ENCODE assay signal across 12 cellular contexts in genomic region chr2:66569321-66569851, GRCh38.
DNase-seq lines count a peak whose midpoint lies in the region; TF ChIP-seq lines count a peak whose summit lies in the region.
"Had no signal": no experiment of that assay in that cellular context is flagged by ENCODE, and none has a peak within 500 bp of the region (broad histone marks: within the 10 kb centered on the region; RNA-seq: fewer than 3 reads in every experiment).

No MANE protein-coding gene starts in this region.

- TF ChIP-seq CTCF in esophagus muscularis mucosa (IDR thresholded peaks at IDR 0.05) (no peak), sigmoid colon (IDR thresholded peaks at IDR 0.05) (no peak)

- H3K27ac ChIP-seq in esophagus muscularis mucosa (replicated peaks in 1 of 4), result peak overlapping the region; percentile 30 to 97 (median 77)
- peak overlapping the region; percentile 50 to 99 (median 76) for H3K27ac ChIP-seq in sigmoid colon
- H3K27ac ChIP-seq: RWPE1 had no signal

- H3K27me3 ChIP-seq in esophagus muscularis mucosa (no peaks in the 10 kb centered on the region), sigmoid colon (no peaks in the 10 kb centered on the region)

- peak; percentile 27 for DNase-seq in DMS153 (lab: John Stamatoyannopoulos, UW)
- no peak for DNase-seq in DMS153 treated with DMSO at 0.1 percent for 48 hours (lab: John Stamatoyannopoulos, UW; ENCODE audit: unreplicated experiment)
- DNase-seq in NCI-H2227 treated with DMSO at 0.1 percent for 48 hours (lab: John Stamatoyannopoulos, UW), result peak; percentile 59
- no peak for DNase-seq in esophagus muscularis mucosa (ENCODE audit: extremely low spot score)
- DNase-seq in sigmoid colon, result no peak
- DNase-seq in D341Med (ENCODE audit: low spot score), result no peak
- no peak for DNase-seq in activated CD4-positive, alpha-beta T cell treated with anti-CD3 and anti-CD28 coated beads, Interleukin-2, amount 10 ng/mL, durations not matched to agents 24 days and 14 days
- no peak for DNase-seq in AG20443 (ENCODE audit: low spot score)
- DNase-seq: activated CD4-positive, alpha-beta T cell treated with anti-CD3 and anti-CD28 coated beads, Interleukin-2, amount 50 U/mL, for 4 hours; anterior cingulate cortex; posterior cingulate gyrus had no signal

- H3K4me1 Mint-ChIP-seq in activated CD4-positive, alpha-beta T cell treated with anti-CD3 and anti-CD28 coated beads, Interleukin-2, amount 10 ng/mL, durations not matched to agents 24 days and 14 days, result no peaks in the 10 kb centered on the region

- TF ChIP-seq EP300 in esophagus muscularis mucosa (IDR thresholded peaks at IDR 0.05) (no peak), sigmoid colon (IDR thresholded peaks at IDR 0.05) (no peak)

- H3K27ac Mint-ChIP-seq in activated CD4-positive, alpha-beta T cell treated with anti-CD3 and anti-CD28 coated beads, Interleukin-2, amount 10 ng/mL, durations not matched to agents 24 days and 14 days, result no peak overlapping the region

- H3K4me1 ChIP-seq in esophagus muscularis mucosa, result peaks cover 3 to 98% (median 79%) of the 10 kb centered on the region in 4 donors
- peaks cover 2 to 87% (median 75%) of the 10 kb centered on the region in 4 donors for H3K4me1 ChIP-seq in sigmoid colon

- intact Hi-C loops in esophagus muscularis mucosa (cut with DNase I), result no loop called here
- intact Hi-C loops in sigmoid colon (cut with DNase I), result no loop called here
- intact Hi-C loops in activated CD4-positive, alpha-beta T cell treated with anti-CD3 and anti-CD28 coated beads, Interleukin-2, amount 10 ng/mL, durations not matched to agents 24 days and 14 days (cut with micrococcal nuclease), result no loop called here

- H3K36me3 Mint-ChIP-seq in activated CD4-positive, alpha-beta T cell treated with anti-CD3 and anti-CD28 coated beads, Interleukin-2, amount 10 ng/mL, durations not matched to agents 24 days and 14 days (ENCODE audit: low read depth), result no peaks in the 10 kb centered on the region

- H3K27me3 Mint-ChIP-seq in activated CD4-positive, alpha-beta T cell treated with anti-CD3 and anti-CD28 coated beads, Interleukin-2, amount 10 ng/mL, durations not matched to agents 24 days and 14 days, result peaks cover 5% of the 10 kb centered on the region

- no peaks in the 10 kb centered on the region for H3K9me3 ChIP-seq in esophagus muscularis mucosa
- no peaks in the 10 kb centered on the region for H3K9me3 ChIP-seq in sigmoid colon

- 40% methylated on average over 4 of the region's 4 CpGs for WGBS in esophagus muscularis mucosa
- WGBS in sigmoid colon, 2 donors, result 55 to 72% methylated on average over 4 of the region's 4 CpGs

- no peaks in the 10 kb centered on the region for H3K9me3 Mint-ChIP-seq in activated CD4-positive, alpha-beta T cell treated with anti-CD3 and anti-CD28 coated beads, Interleukin-2, amount 10 ng/mL, durations not matched to agents 24 days and 14 days

- H3K4me3 ChIP-seq in esophagus muscularis mucosa, result no peak overlapping the region
- no peak overlapping the region for H3K4me3 ChIP-seq in sigmoid colon

- no peak overlapping the region for H3K4me3 Mint-ChIP-seq in activated CD4-positive, alpha-beta T cell treated with anti-CD3 and anti-CD28 coated beads, Interleukin-2, amount 10 ng/mL, durations not matched to agents 24 days and 14 days

- TF ChIP-seq POLR2A in esophagus muscularis mucosa (IDR thresholded peaks at IDR 0.05; ENCODE audit: low read depth) (no peak), sigmoid colon (IDR thresholded peaks at IDR 0.05) (no peak)

- H3K36me3 ChIP-seq in esophagus muscularis mucosa (peaks cover 10 to 47% (median 23%) of the 10 kb centered on the region in 4 donors), sigmoid colon (peaks cover 7 to 51% (median 24%) of the 10 kb centered on the region in 4 donors)

Comparison
In these comparisons a context has a peak if more than half of its experiments do, and no peak if none do; other contexts are left out.
1. DNase-seq: peak in DMS153 (single experiment) and NCI-H2227 treated with DMSO at 0.1 percent for 48 hours (single experiment); none in DMS153 treated with DMSO at 0.1 percent for 48 hours (single experiment), esophagus muscularis mucosa (single experiment), sigmoid colon (single experiment), D341Med (single experiment), activated CD4-positive, alpha-beta T cell treated with anti-CD3 and anti-CD28 coated beads, Interleukin-2, amount 10 ng/mL, durations not matched to agents 24 days and 14 days (single experiment) and AG20443 (single experiment).